Comparison of ENCODE assay signal across 8 cellular contexts in genomic region chr22:40044870-40045834, GRCh38. TPM values are rescaled to one million over a fixed set of nuclear protein-coding genes. Genes with fewer than 3 reads are reported as not detected.
DNase-seq lines count a peak whose midpoint lies in the region; ATAC-seq and TF ChIP-seq lines count a peak whose summit lies in the region.

No MANE protein-coding gene starts in this region.

- no peaks in the 10 kb centered on the region for H3K9me3 ChIP-seq in left lung

- peak overlapping the region; percentile 73 to 74 for H3K4me3 ChIP-seq in left lung

- ATAC-seq in GM21360 (IDR thresholded peaks at IDR 0.05; ENCODE audit: unreplicated experiment), result peak; percentile 23
- peak; percentile 13 for ATAC-seq in left lung

- H3K9me3 Mint-ChIP-seq in IgD-negative memory B cell, result no peaks in the 10 kb centered on the region

- peak overlapping the region; percentile 90 to 96 for H3K27ac ChIP-seq in left lung

- DNase-seq in COLO668 (lab: John Stamatoyannopoulos, UW; ENCODE audit: unreplicated experiment) (peak; percentile 72), cerebellar cortex (ENCODE audit: low spot score) (peak; percentile 35), left lung (peak; percentile 58 to 91), DMS114 treated with DMSO at 0.1 percent for 48 hours (lab: John Stamatoyannopoulos, UW; ENCODE audit: unreplicated experiment) (no peak)
- DNase-seq in activated CD4-positive, CD25-positive, alpha-beta regulatory T cell treated with anti-CD3 and anti-CD28 coated beads, Interleukin-2, amount 50 U/mL, for 16 hours (ENCODE audit: low read depth, low spot score), result peak; percentile 44
- peak; percentile 60 for DNase-seq in stimulated activated CD4-positive, alpha-beta T cell treated with anti-CD3 and anti-CD28 coated beads, Interleukin-2, amount 100 ng/mL, for 4 hours (ENCODE audit: low read depth)

- intact Hi-C loops in left lung (cut with DNase I), result loop anchor here (5.0 to 10.0 kb wide), 2 partner anchors 290 to 302 kb away; partner anchors contain the start of gene ADSL (in 1 of the 2)

- H3K27me3 ChIP-seq in left lung, result peaks cover 0 to under 1% of the 10 kb centered on the region in 2 donors

- peaks cover 2% of the 10 kb centered on the region for H3K27me3 Mint-ChIP-seq in IgD-negative memory B cell

- H3K36me3 ChIP-seq in left lung, result no peaks in the 10 kb centered on the region

- H3K27ac Mint-ChIP-seq in IgD-negative memory B cell, result peak overlapping the region; percentile 96 to 100 (median 97)

- H3K36me3 Mint-ChIP-seq in IgD-negative memory B cell, result peaks cover 1% of the 10 kb centered on the region

- no peak for TF ChIP-seq CTCF in left lung (IDR thresholded peaks at IDR 0.05)

- H3K4me3 Mint-ChIP-seq in IgD-negative memory B cell, result peak overlapping the region; percentile 91 to 97 (median 96)

- peaks cover 10 to 21% of the 10 kb centered on the region in 2 donors for H3K4me1 ChIP-seq in left lung

- peaks cover 17 to 35% (median 28%) of the 10 kb centered on the region in 3 donors for H3K4me1 Mint-ChIP-seq in IgD-negative memory B cell

RNA-seq across cellular contexts. Expression of gene FAM83F, which starts 50.4 kb away (rescaled TPM):
- polyA plus RNA-seq in IgD-negative memory B cell, result not detected
- under 1 TPM; 0.64 to 0.73 TPM for total RNA-seq in left lung
